1 cellular context compared by ENCODE assay signal in genomic region chr21:44199997-44200396, GRCh38.
TF ChIP-seq lines count a peak whose summit lies in the region.

No MANE protein-coding gene starts in this region.

TF ChIP-seq in K562, 482 proteins besides CTCF, POLR2A, EP300 and RAD21:
- TF ChIP-seq ZNF175 (CRISPR knock-in tag; IDR thresholded peaks at IDR 0.05; ENCODE audit: low read depth) (0 out of 2 replicates have a peak, but pooled peaks have one; percentile 46), PTRF (tag; IDR thresholded peaks at IDR 0.05) (peak; percentile 46; the same call in 1 of the 2 replicates), PTTG1 (tag; IDR thresholded peaks at IDR 0.05; ENCODE audit: low read depth) (0 out of 2 replicates have a peak, but pooled peaks have one; percentile 60), ZNF589 (CRISPR knock-in tag; IDR thresholded peaks at IDR 0.05; ENCODE audit: low read depth) (0 out of 2 replicates have a peak, but pooled peaks have one; percentile 33)
